13 cellular contexts compared by ENCODE assay signal in the genomic region with DNA sequence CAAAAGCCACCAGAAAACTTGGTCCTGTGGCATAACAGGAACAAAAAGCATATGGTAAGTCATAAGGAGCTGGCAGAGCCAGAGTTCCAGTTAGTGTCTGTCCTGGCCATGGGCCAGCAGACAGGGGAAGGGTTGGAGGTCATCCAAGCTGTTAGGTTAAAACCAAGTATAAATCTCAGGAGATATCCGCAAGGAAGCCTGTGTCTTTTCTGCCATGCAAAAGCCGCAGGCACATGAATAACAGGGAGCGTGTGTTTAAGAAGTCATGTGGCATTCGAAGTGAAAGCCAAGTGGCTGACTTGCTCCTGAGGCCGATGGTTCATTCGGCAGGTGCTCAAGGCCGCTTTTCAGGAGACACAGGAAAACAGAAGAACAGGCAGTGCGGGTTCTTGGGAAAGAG. TPM values are rescaled to one million over a fixed set of nuclear protein-coding genes. Genes with fewer than 3 reads are reported as not detected.
DNase-seq lines count a peak whose midpoint lies in the region; ATAC-seq, FAIRE-seq and TF ChIP-seq lines count a peak whose summit lies in the region.
"Had no signal": no experiment of that assay in that cellular context is flagged by ENCODE, and none has a peak within 500 bp of the region (broad histone marks: within the 10 kb centered on the region; RNA-seq: fewer than 3 reads in every experiment).

No MANE protein-coding gene starts in this region.

- peaks cover 23% of the 10 kb centered on the region for H3K4me1 Mint-ChIP-seq in stimulated activated effector memory CD8-positive, alpha-beta T cell treated with anti-CD3 and anti-CD28 coated beads, Interleukin-12 subunit alpha, Interleukin-12 subunit beta, amount 100 ng/mL, for 72 hours
- peaks cover 14% of the 10 kb centered on the region for H3K4me1 Mint-ChIP-seq in activated T-cell treated with anti-CD3 and anti-CD28 coated beads, Interleukin-2, amount 50 U/mL, for 24 hours (ENCODE audit: low read depth)

- H3K9me3 Mint-ChIP-seq in stimulated activated effector memory CD8-positive, alpha-beta T cell treated with anti-CD3 and anti-CD28 coated beads, Interleukin-12 subunit alpha, Interleukin-12 subunit beta, amount 100 ng/mL, for 72 hours = no peaks in the 10 kb centered on the region
- H3K9me3 Mint-ChIP-seq in activated T-cell treated with anti-CD3 and anti-CD28 coated beads, Interleukin-2, amount 50 U/mL, for 24 hours = no peaks in the 10 kb centered on the region

- H3K36me3 Mint-ChIP-seq in stimulated activated effector memory CD8-positive, alpha-beta T cell treated with anti-CD3 and anti-CD28 coated beads, Interleukin-12 subunit alpha, Interleukin-12 subunit beta, amount 100 ng/mL, for 72 hours = peaks cover 5% of the 10 kb centered on the region
- H3K36me3 Mint-ChIP-seq in activated T-cell treated with anti-CD3 and anti-CD28 coated beads, Interleukin-2, amount 50 U/mL, for 24 hours (ENCODE audit: low read depth) = no peaks in the 10 kb centered on the region

- H3K27me3 ChIP-seq in MG63 (no peaks in the 10 kb centered on the region), right cardiac atrium (ENCODE audit: control insufficient read depth, insufficient read depth) (no peaks in the 10 kb centered on the region)

- no peak for TF ChIP-seq CTCF in VCaP (conservative IDR thresholded peaks at IDR 0.05)

- H3K9me3 ChIP-seq in MG63 (no peaks in the 10 kb centered on the region), right cardiac atrium (ENCODE audit: control insufficient read depth, low read length) (no peaks in the 10 kb centered on the region)
- H3K9me3 ChIP-seq: tibial artery had no signal

- H3K4me1 ChIP-seq in right cardiac atrium (ENCODE audit: control insufficient read depth, insufficient read depth, low read length) = peaks cover 7% of the 10 kb centered on the region

- no peak overlapping the region for H3K4me3 Mint-ChIP-seq in stimulated activated effector memory CD8-positive, alpha-beta T cell treated with anti-CD3 and anti-CD28 coated beads, Interleukin-12 subunit alpha, Interleukin-12 subunit beta, amount 100 ng/mL, for 72 hours
- H3K4me3 Mint-ChIP-seq in activated T-cell treated with anti-CD3 and anti-CD28 coated beads, Interleukin-2, amount 50 U/mL, for 24 hours = no peak overlapping the region
- H3K4me3 Mint-ChIP-seq: activated CD8-positive, alpha-beta T cell treated with anti-CD3 and anti-CD28 coated beads, Interleukin-2, amount 10 ng/mL, durations not matched to agents 7 days and 5 days had no signal

- no peak for FAIRE-seq in GM19239 (lab: Jason Lieb, UNC)
- FAIRE-seq: endometrium had no signal

- 40% methylated on average over 8 of the region's 8 CpGs for WGBS in right cardiac atrium

- intact Hi-C loops in right cardiac atrium (cut with DNase I) = no loop called here

- H3K27me3 Mint-ChIP-seq in activated T-cell treated with anti-CD3 and anti-CD28 coated beads, Interleukin-2, amount 50 U/mL, for 24 hours = no peaks in the 10 kb centered on the region

- H3K27ac Mint-ChIP-seq in stimulated activated effector memory CD8-positive, alpha-beta T cell treated with anti-CD3 and anti-CD28 coated beads, Interleukin-12 subunit alpha, Interleukin-12 subunit beta, amount 100 ng/mL, for 72 hours = peak overlapping the region; percentile 46
- no peak overlapping the region for H3K27ac Mint-ChIP-seq in activated T-cell treated with anti-CD3 and anti-CD28 coated beads, Interleukin-2, amount 50 U/mL, for 24 hours
- H3K27ac Mint-ChIP-seq: activated CD8-positive, alpha-beta T cell treated with anti-CD3 and anti-CD28 coated beads, Interleukin-2, amount 10 ng/mL, durations not matched to agents 7 days and 5 days had no signal

- peak; percentile 24 for DNase-seq in MG63
- DNase-seq in right cardiac atrium = peak; percentile 41 to 72 (median 69)
- DNase-seq in stimulated activated effector memory CD8-positive, alpha-beta T cell treated with anti-CD3 and anti-CD28 coated beads, Interleukin-12 subunit alpha, Interleukin-12 subunit beta, amount 100 ng/mL, for 72 hours (ENCODE audit: low spot score in 2 of 2) = no peak
- DNase-seq in activated T-cell treated with anti-CD3 and anti-CD28 coated beads, Interleukin-2, amount 50 U/mL, for 24 hours = no peak
- DNase-seq in Ammon's horn (ENCODE audit: low spot score) = no peak
- no peak for DNase-seq in GM19239 (ENCODE audit: insufficient read length, low spot score)
- DNase-seq: activated CD8-positive, alpha-beta T cell treated with anti-CD3 and anti-CD28 coated beads, Interleukin-2, amount 10 ng/mL, durations not matched to agents 7 days and 5 days; NCI-H1694 treated with DMSO at 0.1 percent for 48 hours had no signal

- ATAC-seq in right cardiac atrium (peak; percentile 5 to 6), HG02642 (IDR thresholded peaks at IDR 0.05; ENCODE audit: poor library complexity, unreplicated experiment) (no peak)
- ATAC-seq in stimulated activated effector memory CD8-positive, alpha-beta T cell treated with anti-CD3 and anti-CD28 coated beads, Interleukin-12 subunit alpha, Interleukin-12 subunit beta, amount 100 ng/mL, for 72 hours = no peak
- ATAC-seq: activated CD8-positive, alpha-beta T cell treated with anti-CD3 and anti-CD28 coated beads, Interleukin-2, amount 10 ng/mL, durations not matched to agents 7 days and 5 days had no signal

- H3K4me3 ChIP-seq in MG63 = no peak overlapping the region
- H3K4me3 ChIP-seq in right cardiac atrium (ENCODE audit: low read length) = no peak overlapping the region
- H3K4me3 ChIP-seq: SK-N-MC, tibial artery had no signal

- H3K27ac ChIP-seq in VCaP (peak overlapping the region; percentile 62), right cardiac atrium (ENCODE audit: low read length) (no peak overlapping the region)
- H3K27ac ChIP-seq: SK-N-MC, tibial artery had no signal

- no peaks in the 10 kb centered on the region for H3K36me3 ChIP-seq in MG63
- H3K36me3 ChIP-seq: tibial artery had no signal

RNA-seq across cellular contexts. Expression of a gene that starts 20.4 kb away (rescaled TPM):
- total RNA-seq in MG63 (2014; rRNA removed; shearing (Covaris generic); ENCODE audit: low replicate concordance) = 185 and 279 TPM in 2 replicates
- total RNA-seq in right cardiac atrium = 100 to 1,000 TPM; 545 to 768 (median 595) TPM
- polyA plus RNA-seq in right cardiac atrium = 187 TPM

RNA-seq across cellular contexts. Expression of a gene that starts 34.6 kb away (rescaled TPM):
- 10.4 and 29.6 TPM in 2 replicates for total RNA-seq in MG63 (2014; rRNA removed; shearing (Covaris generic); ENCODE audit: low replicate concordance)
- total RNA-seq in right cardiac atrium = 10 to 100 TPM; 42.6 to 71.3 (median 53.5) TPM
- polyA plus RNA-seq in right cardiac atrium = 44.2 TPM

Comparison
In these comparisons a context has a peak if more than half of its experiments do, and no peak if none do; other contexts are left out.
1. DNase-seq: peak in MG63 (single experiment) and right cardiac atrium (3 of 3); none in stimulated activated effector memory CD8-positive, alpha-beta T cell treated with anti-CD3 and anti-CD28 coated beads, Interleukin-12 subunit alpha, Interleukin-12 subunit beta, amount 100 ng/mL, for 72 hours (0 of 2), activated T-cell treated with anti-CD3 and anti-CD28 coated beads, Interleukin-2, amount 50 U/mL, for 24 hours (single experiment), Ammon's horn (single experiment) and GM19239 (single experiment).
2. ATAC-seq: peak in right cardiac atrium (2 of 2); none in stimulated activated effector memory CD8-positive, alpha-beta T cell treated with anti-CD3 and anti-CD28 coated beads, Interleukin-12 subunit alpha, Interleukin-12 subunit beta, amount 100 ng/mL, for 72 hours (single experiment) and HG02642 (single experiment).